In genomic region chr5:150508021-150508640, GRCh38 we compare ENCODE assay signal across 9 cellular contexts. TPM values are rescaled to one million over a fixed set of nuclear protein-coding genes. Genes with fewer than 3 reads are reported as not detected.
DNase-seq lines count a peak whose midpoint lies in the region; ATAC-seq and TF ChIP-seq lines count a peak whose summit lies in the region.
"Had no signal": no experiment of that assay in that cellular context is flagged by ENCODE, and none has a peak within 500 bp of the region (broad histone marks: within the 10 kb centered on the region; RNA-seq: fewer than 3 reads in every experiment).

Gene NDST1, plus strand, starts transcription at chr5:150508131. Its CDS starts 13,124 bp downstream, at chr5:150521255.

- H3K27ac ChIP-seq in coronary artery = peak within 1 kb of the TSS; percentile 76 to 89
- peak within 1 kb of the TSS; percentile 44 to 70 for H3K27ac ChIP-seq in left lung

- intact Hi-C loops in left lung (cut with DNase I) = no loop called here

- no peak for TF ChIP-seq CTCF in coronary artery (IDR thresholded peaks at IDR 0.05)
- no peak for TF ChIP-seq CTCF in left lung (IDR thresholded peaks at IDR 0.05)
- TF ChIP-seq CTCF in GM13976 (IDR thresholded peaks at IDR 0.05; ENCODE audit: borderline replicate concordance, control extremely low read depth, extremely low read depth, insufficient read depth, missing control alignments) = no peak

- peak within 1 kb of the TSS; percentile 15 for H3K9ac ChIP-seq in skeletal muscle satellite cell (ENCODE audit: low read depth, low read length)

- H3K4me3 ChIP-seq in coronary artery (peak within 1 kb of the TSS; percentile 43), left lung (peak within 1 kb of the TSS in 1 of 2 donors; percentile 9), skeletal muscle satellite cell (ENCODE audit: low read length) (no peak within 1 kb of the TSS)

- no peaks in the 10 kb centered on the region for H3K9me3 ChIP-seq in left lung
- H3K9me3 ChIP-seq in skeletal muscle satellite cell (replicated peaks; ENCODE audit: low read length) = no peaks in the 10 kb centered on the region

- in situ Hi-C loops in GM13976 (cut with MboI; ENCODE audit: low sequenced_read_pairs, unreplicated experiment) = no loop called here

- no peak within 1 kb of the TSS for H3K4me2 ChIP-seq in skeletal muscle satellite cell (ENCODE audit: low read length)

- H3K4me1 ChIP-seq in left lung (peaks cover 52 to 99% of the 10 kb centered on the region in 2 donors), skeletal muscle satellite cell (ENCODE audit: control insufficient read depth, insufficient read depth, low read length) (peaks cover 73% of the 10 kb centered on the region)

- no peaks in the 10 kb centered on the region for H3K27me3 ChIP-seq in left lung
- H3K27me3 ChIP-seq in skeletal muscle satellite cell (ENCODE audit: control insufficient read depth, insufficient read depth, low read length) = no peaks in the 10 kb centered on the region

- peak; percentile 5 for ATAC-seq in left lung

- DNase-seq in H4 (ENCODE audit: low spot score) (no peak), coronary artery (ENCODE audit: low spot score) (no peak), left lung (no peak), GM13976 (ENCODE audit: low spot score) (no peak), NCI-H2227 treated with DMSO at 0.1 percent for 48 hours (lab: John Stamatoyannopoulos, UW) (no peak), HUDEP-2 (lab: John Stamatoyannopoulos, UW; ENCODE audit: unreplicated experiment in 76 of 76) (no peak)
- no peak for DNase-seq in stimulated activated CD4-positive, alpha-beta T cell treated with anti-CD3 and anti-CD28 coated beads, Interleukin-4, amount 100 ng/mL, for 24 hours
- DNase-seq: NCI-H446 treated with DMSO at 0.1 percent for 48 hours had no signal

- no peaks in the 10 kb centered on the region for H3K36me3 ChIP-seq in left lung
- H3K36me3 ChIP-seq in skeletal muscle satellite cell (ENCODE audit: insufficient read depth, low read length) = peaks cover 9% of the 10 kb centered on the region

RNA-seq across cellular contexts. Expression of gene NDST1, which starts in this region (rescaled TPM):
- 18.8 and 26.6 TPM in 2 replicates for total RNA-seq in H4 (2014; rRNA removed; shearing (Covaris generic))
- 100 to 1,000 TPM in 1 of 2 donors, 10 to 100 TPM in 1; 89.3 to 100 TPM for total RNA-seq in left lung
- 51.2 and 52.4 TPM in 2 replicates for total RNA-seq in skeletal muscle satellite cell (2012; rRNA removed)
